Comparison of ENCODE assay signal across 15 cellular contexts in genomic region chr3:156106721-156107373, GRCh38. TPM values are rescaled to one million over a fixed set of nuclear protein-coding genes. Genes with fewer than 3 reads are reported as not detected.
DNase-seq lines count a peak whose midpoint lies in the region; ATAC-seq and TF ChIP-seq lines count a peak whose summit lies in the region.
"Had no signal": no experiment of that assay in that cellular context is flagged by ENCODE, and none has a peak within 500 bp of the region (broad histone marks: within the 10 kb centered on the region; RNA-seq: fewer than 3 reads in every experiment).

No MANE protein-coding gene starts in this region.

- H3F3A ChIP-seq in PC-3 (ENCODE audit: low read length, unreplicated experiment), result no peaks in the 10 kb centered on the region

- H3K4me2 ChIP-seq in PC-3 (ENCODE audit: low read length), result no peak overlapping the region
- H3K4me2 ChIP-seq: hepatocyte had no signal

- DNase-seq in left ventricle myocardium inferior (no peak), left cardiac atrium (no peak), PC-3 (no peak), esophagus muscularis mucosa (ENCODE audit: extremely low spot score) (peak; percentile 53), tibial artery (no peak), HUDEP-2 (lab: John Stamatoyannopoulos, UW; ENCODE audit: unreplicated experiment in 76 of 76) (no peak), MG63 (no peak)
- DNase-seq in CD8-positive, alpha-beta memory T cell, result no peak
- DNase-seq: activated CD8-positive, alpha-beta T cell treated with anti-CD3 and anti-CD28 coated beads for 36 hours; activated naive CD8-positive, alpha-beta T cell treated with anti-CD3 and anti-CD28 coated beads for 36 hours; activated T-cell treated with anti-CD3 and anti-CD28 coated beads, Interleukin-2, amount 50 U/mL, for 48 hours; IMR-90; sigmoid colon had no signal

- no peak for TF ChIP-seq POLR2A in esophagus muscularis mucosa (IDR thresholded peaks at IDR 0.05; ENCODE audit: low read depth)

- POLR2A ChIA-PET in PC-3 (lab: Charles Lee; ENCODE audit: unreplicated experiment), result interaction anchor here (0.6 kb wide), 1 partner anchor 25 kb away, joined by 3 read pairs; no protein-coding TSS in a partner anchor
- POLR2A ChIA-PET in CD8-positive, alpha-beta memory T cell (lab: Charles Lee), result no interaction called here

- no peak for TF ChIP-seq EP300 in esophagus muscularis mucosa (IDR thresholded peaks at IDR 0.05)

- TF ChIP-seq CTCF in left ventricle myocardium inferior (IDR thresholded peaks at IDR 0.05; ENCODE audit: borderline replicate concordance) (peak; percentile 24), PC-3 (conservative IDR thresholded peaks at IDR 0.05; ENCODE audit: low read depth, low read length) (peak; percentile 37; the same call in 1 of the 2 replicates), esophagus muscularis mucosa (IDR thresholded peaks at IDR 0.05) (no peak), tibial artery (IDR thresholded peaks at IDR 0.05) (no peak)

- peak overlapping the region in 1 of 8 donors; percentile 39 for H3K27ac Mint-ChIP-seq in CD8-positive, alpha-beta memory T cell
- H3K27ac Mint-ChIP-seq: activated CD8-positive, alpha-beta T cell treated with anti-CD3 and anti-CD28 coated beads for 36 hours; activated naive CD8-positive, alpha-beta T cell treated with anti-CD3 and anti-CD28 coated beads for 36 hours had no signal

- ATAC-seq in left cardiac atrium, result no peak
- peak; percentile 68 for ATAC-seq in PC-3
- ATAC-seq: activated CD8-positive, alpha-beta T cell treated with anti-CD3 and anti-CD28 coated beads for 36 hours had no signal

- no peaks in the 10 kb centered on the region for H3K9me2 ChIP-seq in PC-3 (replicated peaks; ENCODE audit: low read length)

- no peak overlapping the region for H3K9ac ChIP-seq in PC-3 (ENCODE audit: low read length)

- no peaks in the 10 kb centered on the region for H3K27me3 ChIP-seq in left ventricle myocardium inferior (ENCODE audit: low read depth)
- H3K27me3 ChIP-seq in PC-3 (ENCODE audit: low read length), result peaks cover 61% of the 10 kb centered on the region
- H3K27me3 ChIP-seq in esophagus muscularis mucosa, result no peaks in the 10 kb centered on the region
- H3K27me3 ChIP-seq in tibial artery, result no peaks in the 10 kb centered on the region
- 0 out of 2 replicates have a peak, but pooled peaks cover 2% of the 10 kb centered on the region for H3K27me3 ChIP-seq in MG63
- H3K27me3 ChIP-seq in CD8-positive, alpha-beta memory T cell (ENCODE audit: insufficient read depth, low read length, poor library complexity, severe bottlenecking), result no peaks in the 10 kb centered on the region
- H3K27me3 ChIP-seq: hepatocyte, sigmoid colon had no signal

- 87% methylated on average over 7 of the region's 7 CpGs for WGBS in esophagus muscularis mucosa

- CTCF ChIA-PET in PC-3 (lab: Charles Lee), result no interaction called here
- CTCF ChIA-PET in CD8-positive, alpha-beta memory T cell (lab: Charles Lee), result interaction anchor here (1.2 kb wide), 1 partner anchor 19 kb away, joined by 3 read pairs; no protein-coding TSS in a partner anchor

- no peaks in the 10 kb centered on the region for H3K36me3 Mint-ChIP-seq in CD8-positive, alpha-beta memory T cell
- H3K36me3 Mint-ChIP-seq: activated naive CD8-positive, alpha-beta T cell treated with anti-CD3 and anti-CD28 coated beads for 36 hours had no signal

- H3K36me3 ChIP-seq in left ventricle myocardium inferior, result no peaks in the 10 kb centered on the region
- no peaks in the 10 kb centered on the region for H3K36me3 ChIP-seq in PC-3 (ENCODE audit: low read depth, low read length)
- H3K36me3 ChIP-seq in esophagus muscularis mucosa, result no peaks in the 10 kb centered on the region
- H3K36me3 ChIP-seq in tibial artery, result no peaks in the 10 kb centered on the region
- H3K36me3 ChIP-seq in MG63, result no peaks in the 10 kb centered on the region
- no peaks in the 10 kb centered on the region for H3K36me3 ChIP-seq in CD8-positive, alpha-beta memory T cell (ENCODE audit: insufficient read depth, low read length)
- H3K36me3 ChIP-seq: sigmoid colon had no signal

- H3K4me1 ChIP-seq in left ventricle myocardium inferior, result peaks cover 17% of the 10 kb centered on the region
- H3K4me1 ChIP-seq in PC-3 (ENCODE audit: insufficient read depth, low read length), result no peaks in the 10 kb centered on the region
- H3K4me1 ChIP-seq in esophagus muscularis mucosa, result peaks cover 0 to 16% (median 0%) of the 10 kb centered on the region in 4 donors
- H3K4me1 ChIP-seq in tibial artery, result peaks cover 0 to 68% (median 29%) of the 10 kb centered on the region in 4 donors
- no peaks in the 10 kb centered on the region for H3K4me1 ChIP-seq in CD8-positive, alpha-beta memory T cell (ENCODE audit: insufficient read depth, low read length)

- H3K4me3 ChIP-seq in left ventricle myocardium inferior (no peak overlapping the region), PC-3 (ENCODE audit: low read length) (no peak overlapping the region), esophagus muscularis mucosa (no peak overlapping the region), tibial artery (no peak overlapping the region), MG63 (no peak overlapping the region)
- H3K4me3 ChIP-seq in CD8-positive, alpha-beta memory T cell (ENCODE audit: low read length), result no peak overlapping the region
- H3K4me3 ChIP-seq: hepatocyte, sigmoid colon had no signal

- no peaks in the 10 kb centered on the region for H3K9me3 Mint-ChIP-seq in CD8-positive, alpha-beta memory T cell
- H3K9me3 Mint-ChIP-seq: activated CD8-positive, alpha-beta T cell treated with anti-CD3 and anti-CD28 coated beads for 36 hours; activated naive CD8-positive, alpha-beta T cell treated with anti-CD3 and anti-CD28 coated beads for 36 hours had no signal

- H4K20me1 ChIP-seq in PC-3 (ENCODE audit: low read length), result no peaks in the 10 kb centered on the region

- no peak overlapping the region for H3K4me3 Mint-ChIP-seq in CD8-positive, alpha-beta memory T cell
- H3K4me3 Mint-ChIP-seq: activated CD8-positive, alpha-beta T cell treated with anti-CD3 and anti-CD28 coated beads for 36 hours; activated naive CD8-positive, alpha-beta T cell treated with anti-CD3 and anti-CD28 coated beads for 36 hours had no signal

- no peak overlapping the region for H2AFZ ChIP-seq in PC-3 (ENCODE audit: low read length)
- H2AFZ ChIP-seq: hepatocyte had no signal

- H3K27me3 Mint-ChIP-seq in CD8-positive, alpha-beta memory T cell, result peaks cover 3 to 25% of the 10 kb centered on the region in 2 donors

- H3K9me3 ChIP-seq in left ventricle myocardium inferior (replicated peaks) (no peaks in the 10 kb centered on the region), PC-3 (ENCODE audit: low read length) (no peaks in the 10 kb centered on the region), esophagus muscularis mucosa (no peaks in the 10 kb centered on the region), tibial artery (no peaks in the 10 kb centered on the region), MG63 (no peaks in the 10 kb centered on the region)
- H3K9me3 ChIP-seq in CD8-positive, alpha-beta memory T cell (ENCODE audit: low read length), result no peaks in the 10 kb centered on the region
- H3K9me3 ChIP-seq: sigmoid colon had no signal

- no peaks in the 10 kb centered on the region for H3K4me1 Mint-ChIP-seq in CD8-positive, alpha-beta memory T cell
- H3K4me1 Mint-ChIP-seq: activated naive CD8-positive, alpha-beta T cell treated with anti-CD3 and anti-CD28 coated beads for 36 hours had no signal

- no peaks in the 10 kb centered on the region for H3K79me2 ChIP-seq in PC-3 (ENCODE audit: low read length)
- H3K79me2 ChIP-seq: hepatocyte had no signal

- H3K27ac ChIP-seq in left ventricle myocardium inferior (replicated peaks) (no peak overlapping the region), PC-3 (ENCODE audit: low read length) (no peak overlapping the region), esophagus muscularis mucosa (replicated peaks in 1 of 4) (no peak overlapping the region), tibial artery (peak overlapping the region; percentile 24 to 73)
- H3K27ac ChIP-seq in CD8-positive, alpha-beta memory T cell (ENCODE audit: low read depth, low read length), result no peak overlapping the region
- H3K27ac ChIP-seq: hepatocyte, sigmoid colon had no signal

- no TSS peak for BruUV-seq in PC-3 (replicated peaks; lab: Mats Ljungman, UMichigan)

- intact Hi-C loops in left ventricle myocardium inferior (cut with micrococcal nuclease) (no loop called here), left cardiac atrium (cut with DNase I) (no loop called here), PC-3 (cut with micrococcal nuclease) (no loop called here), esophagus muscularis mucosa (cut with DNase I) (no loop called here), tibial artery (cut with DNase I; ENCODE audit: low total_unique reads) (no loop called here)

RNA-seq across cellular contexts. Expression of gene KCNAB1, which starts 13.5 kb away (rescaled TPM):
- total RNA-seq in left ventricle myocardium inferior (2.4 TPM), left cardiac atrium (1 to 10 TPM; 2.6 to 3.5 TPM), PC-3 (2014; rRNA removed) (not detected in 2 replicates), esophagus muscularis mucosa (1 to 10 TPM in 3 of 4 donors, under 1 TPM in 1; 0.83 to 5.9 (median 2.3) TPM)
- total RNA-seq in MG63 (2014; rRNA removed; shearing (Covaris generic); ENCODE audit: low replicate concordance), result not detected in 2 replicates
- total RNA-seq in CD8-positive, alpha-beta memory T cell, result not detected
- 0.32 TPM for polyA plus RNA-seq in CD8-positive, alpha-beta memory T cell
- total RNA-seq: activated CD8-positive, alpha-beta T cell treated with anti-CD3 and anti-CD28 coated beads for 36 hours; activated naive CD8-positive, alpha-beta T cell treated with anti-CD3 and anti-CD28 coated beads for 36 hours; Daoy had no signal

Comparison
In these comparisons a context has a peak if more than half of its experiments do, and no peak if none do; other contexts are left out.
1. H3K27ac ChIP-seq: peak in tibial artery (2 of 2); none in left ventricle myocardium inferior (single experiment), PC-3 (single experiment), esophagus muscularis mucosa (0 of 4) and CD8-positive, alpha-beta memory T cell (single experiment).
2. CTCF ChIP-seq: peak in left ventricle myocardium inferior (single experiment) and PC-3 (single experiment); none in esophagus muscularis mucosa (0 of 3) and tibial artery (0 of 2).